Comparison of ENCODE assay signal across 1 cellular context in the genomic region with DNA sequence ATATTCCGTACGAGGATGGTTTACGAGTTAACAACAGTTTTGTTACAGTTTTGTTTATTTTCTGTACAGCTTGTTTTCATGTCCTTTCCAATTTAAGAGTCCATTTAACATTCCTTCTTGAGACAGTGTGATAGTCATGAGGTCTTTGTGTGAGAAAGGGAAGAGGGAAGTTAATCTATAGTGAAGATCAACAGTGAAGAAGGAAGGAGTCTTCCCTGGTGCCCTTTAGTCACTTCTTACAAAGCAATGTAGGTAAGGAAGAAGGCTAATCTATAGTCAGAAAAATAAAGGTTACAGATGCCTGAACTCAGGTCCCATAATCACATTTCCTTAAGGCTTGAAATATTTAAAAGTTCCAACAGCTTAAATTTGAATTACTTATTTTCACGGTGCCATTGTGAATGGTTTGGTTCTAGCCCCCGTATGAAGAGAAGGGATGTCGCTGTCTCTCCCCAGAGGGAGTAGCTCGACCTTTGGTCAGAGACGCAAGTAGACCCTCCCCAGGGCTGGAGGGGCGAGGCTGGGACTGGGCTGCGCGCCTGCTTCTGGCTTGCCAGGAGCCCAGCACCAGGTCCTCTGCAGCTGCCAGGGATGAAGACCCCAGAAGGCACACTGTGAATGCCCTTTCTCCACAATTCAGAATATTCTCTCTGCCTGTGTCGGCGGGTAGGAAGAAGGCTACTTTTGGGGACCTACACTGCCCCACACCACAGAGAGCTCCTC.
TF ChIP-seq lines count a peak whose summit lies in the region.

No MANE protein-coding gene starts in this region.

TF ChIP-seq in WTC11, 78 proteins besides CTCF, POLR2A, EP300 and RAD21:
- TF ChIP-seq OVOL2 (CRISPR knock-in tag; IDR thresholded peaks at IDR 0.05; ENCODE audit: borderline replicate concordance): no peak
- TF ChIP-seq FOXP1 (CRISPR knock-in tag; IDR thresholded peaks at IDR 0.05; ENCODE audit: borderline replicate concordance): no peak
- TF ChIP-seq, protein P1, sequence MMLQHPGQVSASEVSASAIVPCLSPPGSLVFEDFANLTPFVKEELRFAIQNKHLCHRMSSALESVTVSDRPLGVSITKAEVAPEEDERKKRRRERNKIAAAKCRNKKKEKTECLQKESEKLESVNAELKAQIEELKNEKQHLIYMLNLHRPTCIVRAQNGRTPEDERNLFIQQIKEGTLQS (CRISPR knock-in tag; conservative IDR thresholded peaks at IDR 0.05): no peak
- no peak for TF ChIP-seq ZNF232 (CRISPR knock-in tag; IDR thresholded peaks at IDR 0.05)
- TF ChIP-seq ZNF423 (CRISPR knock-in tag; IDR thresholded peaks at IDR 0.05): no peak
- TF ChIP-seq NR2C2 (CRISPR knock-in tag; IDR thresholded peaks at IDR 0.05): no peak
- TF ChIP-seq, protein P2, sequence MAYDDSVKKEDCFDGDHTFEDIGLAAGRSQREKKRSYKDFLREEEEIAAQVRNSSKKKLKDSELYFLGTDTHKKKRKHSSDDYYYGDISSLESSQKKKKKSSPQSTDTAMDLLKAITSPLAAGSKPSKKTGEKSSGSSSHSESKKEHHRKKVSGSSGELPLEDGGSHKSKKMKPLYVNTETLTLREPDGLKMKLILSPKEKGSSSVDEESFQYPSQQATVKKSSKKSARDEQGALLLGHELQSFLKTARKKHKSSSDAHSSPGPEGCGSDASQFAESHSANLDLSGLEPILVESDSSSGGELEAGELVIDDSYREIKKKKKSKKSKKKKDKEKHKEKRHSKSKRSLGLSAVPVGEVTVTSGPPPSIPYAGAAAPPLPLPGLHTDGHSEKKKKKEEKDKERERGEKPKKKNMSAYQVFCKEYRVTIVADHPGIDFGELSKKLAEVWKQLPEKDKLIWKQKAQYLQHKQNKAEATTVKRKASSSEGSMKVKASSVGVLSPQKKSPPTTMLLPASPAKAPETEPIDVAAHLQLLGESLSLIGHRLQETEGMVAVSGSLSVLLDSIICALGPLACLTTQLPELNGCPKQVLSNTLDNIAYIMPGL (CRISPR knock-in tag; IDR thresholded peaks at IDR 0.05): no peak
- TF ChIP-seq, protein P3, sequence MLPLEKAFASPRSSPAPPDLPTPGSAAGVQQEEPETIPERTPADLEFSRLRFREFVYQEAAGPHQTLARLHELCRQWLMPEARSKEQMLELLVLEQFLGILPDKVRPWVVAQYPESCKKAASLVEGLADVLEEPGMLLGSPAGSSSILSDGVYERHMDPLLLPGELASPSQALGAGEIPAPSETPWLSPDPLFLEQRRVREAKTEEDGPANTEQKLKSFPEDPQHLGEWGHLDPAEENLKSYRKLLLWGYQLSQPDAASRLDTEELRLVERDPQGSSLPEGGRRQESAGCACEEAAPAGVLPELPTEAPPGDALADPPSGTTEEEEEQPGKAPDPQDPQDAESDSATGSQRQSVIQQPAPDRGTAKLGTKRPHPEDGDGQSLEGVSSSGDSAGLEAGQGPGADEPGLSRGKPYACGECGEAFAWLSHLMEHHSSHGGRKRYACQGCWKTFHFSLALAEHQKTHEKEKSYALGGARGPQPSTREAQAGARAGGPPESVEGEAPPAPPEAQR (CRISPR knock-in tag; IDR thresholded peaks at IDR 0.05): no peak
- TF ChIP-seq, protein P4, sequence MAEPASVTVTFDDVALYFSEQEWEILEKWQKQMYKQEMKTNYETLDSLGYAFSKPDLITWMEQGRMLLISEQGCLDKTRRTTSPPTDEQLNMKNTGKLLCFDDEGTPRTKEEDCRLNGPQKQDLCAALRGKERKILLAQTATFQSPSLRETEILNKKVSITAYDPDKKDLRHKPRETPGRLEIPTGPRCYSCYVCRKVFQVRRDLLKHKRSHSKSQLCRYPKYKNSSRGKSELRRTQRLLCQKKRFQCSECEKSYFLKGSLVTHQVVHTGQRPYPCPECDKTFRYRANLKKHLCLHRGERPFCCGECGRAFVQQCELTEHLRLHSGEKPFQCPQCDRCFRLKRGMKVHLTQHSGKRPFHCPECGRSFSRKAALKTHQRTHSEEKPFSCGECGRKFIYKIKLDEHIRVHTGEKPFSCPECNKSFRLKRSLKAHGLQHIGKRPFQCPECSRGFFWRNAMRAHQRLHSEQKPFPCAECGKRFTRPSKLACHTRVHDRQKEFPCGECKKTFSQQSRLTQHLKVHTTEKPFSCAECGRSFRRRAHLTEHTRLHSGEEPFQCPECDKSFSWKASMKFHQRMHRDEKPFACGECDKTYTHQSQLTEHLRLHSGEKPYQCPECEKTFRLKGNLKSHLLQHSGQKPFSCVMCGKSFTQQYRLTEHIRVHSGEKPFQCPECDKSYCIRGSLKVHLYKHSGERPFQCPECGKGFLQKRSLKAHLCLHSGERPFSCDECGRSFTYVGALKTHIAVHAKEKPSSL (CRISPR knock-in tag; conservative IDR thresholded peaks at IDR 0.05): no peak
- TF ChIP-seq ZNF317 (CRISPR knock-in tag; IDR thresholded peaks at IDR 0.05; ENCODE audit: borderline replicate concordance, low read depth): no peak
- TF ChIP-seq PRRX2 (CRISPR knock-in tag; IDR thresholded peaks at IDR 0.05): no peak
- TF ChIP-seq, protein P5, sequence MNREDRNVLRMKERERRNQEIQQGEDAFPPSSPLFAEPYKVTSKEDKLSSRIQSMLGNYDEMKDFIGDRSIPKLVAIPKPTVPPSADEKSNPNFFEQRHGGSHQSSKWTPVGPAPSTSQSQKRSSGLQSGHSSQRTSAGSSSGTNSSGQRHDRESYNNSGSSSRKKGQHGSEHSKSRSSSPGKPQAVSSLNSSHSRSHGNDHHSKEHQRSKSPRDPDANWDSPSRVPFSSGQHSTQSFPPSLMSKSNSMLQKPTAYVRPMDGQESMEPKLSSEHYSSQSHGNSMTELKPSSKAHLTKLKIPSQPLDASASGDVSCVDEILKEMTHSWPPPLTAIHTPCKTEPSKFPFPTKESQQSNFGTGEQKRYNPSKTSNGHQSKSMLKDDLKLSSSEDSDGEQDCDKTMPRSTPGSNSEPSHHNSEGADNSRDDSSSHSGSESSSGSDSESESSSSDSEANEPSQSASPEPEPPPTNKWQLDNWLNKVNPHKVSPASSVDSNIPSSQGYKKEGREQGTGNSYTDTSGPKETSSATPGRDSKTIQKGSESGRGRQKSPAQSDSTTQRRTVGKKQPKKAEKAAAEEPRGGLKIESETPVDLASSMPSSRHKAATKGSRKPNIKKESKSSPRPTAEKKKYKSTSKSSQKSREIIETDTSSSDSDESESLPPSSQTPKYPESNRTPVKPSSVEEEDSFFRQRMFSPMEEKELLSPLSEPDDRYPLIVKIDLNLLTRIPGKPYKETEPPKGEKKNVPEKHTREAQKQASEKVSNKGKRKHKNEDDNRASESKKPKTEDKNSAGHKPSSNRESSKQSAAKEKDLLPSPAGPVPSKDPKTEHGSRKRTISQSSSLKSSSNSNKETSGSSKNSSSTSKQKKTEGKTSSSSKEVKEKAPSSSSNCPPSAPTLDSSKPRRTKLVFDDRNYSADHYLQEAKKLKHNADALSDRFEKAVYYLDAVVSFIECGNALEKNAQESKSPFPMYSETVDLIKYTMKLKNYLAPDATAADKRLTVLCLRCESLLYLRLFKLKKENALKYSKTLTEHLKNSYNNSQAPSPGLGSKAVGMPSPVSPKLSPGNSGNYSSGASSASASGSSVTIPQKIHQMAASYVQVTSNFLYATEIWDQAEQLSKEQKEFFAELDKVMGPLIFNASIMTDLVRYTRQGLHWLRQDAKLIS (CRISPR knock-in tag; IDR thresholded peaks at IDR 0.05; ENCODE audit: borderline replicate concordance): no peak
- TF ChIP-seq, protein P6, sequence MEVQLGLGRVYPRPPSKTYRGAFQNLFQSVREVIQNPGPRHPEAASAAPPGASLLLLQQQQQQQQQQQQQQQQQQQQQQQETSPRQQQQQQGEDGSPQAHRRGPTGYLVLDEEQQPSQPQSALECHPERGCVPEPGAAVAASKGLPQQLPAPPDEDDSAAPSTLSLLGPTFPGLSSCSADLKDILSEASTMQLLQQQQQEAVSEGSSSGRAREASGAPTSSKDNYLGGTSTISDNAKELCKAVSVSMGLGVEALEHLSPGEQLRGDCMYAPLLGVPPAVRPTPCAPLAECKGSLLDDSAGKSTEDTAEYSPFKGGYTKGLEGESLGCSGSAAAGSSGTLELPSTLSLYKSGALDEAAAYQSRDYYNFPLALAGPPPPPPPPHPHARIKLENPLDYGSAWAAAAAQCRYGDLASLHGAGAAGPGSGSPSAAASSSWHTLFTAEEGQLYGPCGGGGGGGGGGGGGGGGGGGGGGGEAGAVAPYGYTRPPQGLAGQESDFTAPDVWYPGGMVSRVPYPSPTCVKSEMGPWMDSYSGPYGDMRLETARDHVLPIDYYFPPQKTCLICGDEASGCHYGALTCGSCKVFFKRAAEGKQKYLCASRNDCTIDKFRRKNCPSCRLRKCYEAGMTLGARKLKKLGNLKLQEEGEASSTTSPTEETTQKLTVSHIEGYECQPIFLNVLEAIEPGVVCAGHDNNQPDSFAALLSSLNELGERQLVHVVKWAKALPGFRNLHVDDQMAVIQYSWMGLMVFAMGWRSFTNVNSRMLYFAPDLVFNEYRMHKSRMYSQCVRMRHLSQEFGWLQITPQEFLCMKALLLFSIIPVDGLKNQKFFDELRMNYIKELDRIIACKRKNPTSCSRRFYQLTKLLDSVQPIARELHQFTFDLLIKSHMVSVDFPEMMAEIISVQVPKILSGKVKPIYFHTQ (CRISPR knock-in tag; IDR thresholded peaks at IDR 0.05): no peak
- TF ChIP-seq RORB (CRISPR knock-in tag; IDR thresholded peaks at IDR 0.05): no peak
- TF ChIP-seq, protein P7, sequence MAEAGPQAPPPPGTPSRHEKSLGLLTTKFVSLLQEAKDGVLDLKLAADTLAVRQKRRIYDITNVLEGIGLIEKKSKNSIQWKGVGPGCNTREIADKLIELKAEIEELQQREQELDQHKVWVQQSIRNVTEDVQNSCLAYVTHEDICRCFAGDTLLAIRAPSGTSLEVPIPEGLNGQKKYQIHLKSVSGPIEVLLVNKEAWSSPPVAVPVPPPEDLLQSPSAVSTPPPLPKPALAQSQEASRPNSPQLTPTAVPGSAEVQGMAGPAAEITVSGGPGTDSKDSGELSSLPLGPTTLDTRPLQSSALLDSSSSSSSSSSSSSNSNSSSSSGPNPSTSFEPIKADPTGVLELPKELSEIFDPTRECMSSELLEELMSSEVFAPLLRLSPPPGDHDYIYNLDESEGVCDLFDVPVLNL (CRISPR knock-in tag; IDR thresholded peaks at IDR 0.05; ENCODE audit: borderline replicate concordance, low read depth): no peak
- no peak for TF ChIP-seq ESRRA (CRISPR knock-in tag; IDR thresholded peaks at IDR 0.05; ENCODE audit: borderline replicate concordance)
- TF ChIP-seq, protein P8, sequence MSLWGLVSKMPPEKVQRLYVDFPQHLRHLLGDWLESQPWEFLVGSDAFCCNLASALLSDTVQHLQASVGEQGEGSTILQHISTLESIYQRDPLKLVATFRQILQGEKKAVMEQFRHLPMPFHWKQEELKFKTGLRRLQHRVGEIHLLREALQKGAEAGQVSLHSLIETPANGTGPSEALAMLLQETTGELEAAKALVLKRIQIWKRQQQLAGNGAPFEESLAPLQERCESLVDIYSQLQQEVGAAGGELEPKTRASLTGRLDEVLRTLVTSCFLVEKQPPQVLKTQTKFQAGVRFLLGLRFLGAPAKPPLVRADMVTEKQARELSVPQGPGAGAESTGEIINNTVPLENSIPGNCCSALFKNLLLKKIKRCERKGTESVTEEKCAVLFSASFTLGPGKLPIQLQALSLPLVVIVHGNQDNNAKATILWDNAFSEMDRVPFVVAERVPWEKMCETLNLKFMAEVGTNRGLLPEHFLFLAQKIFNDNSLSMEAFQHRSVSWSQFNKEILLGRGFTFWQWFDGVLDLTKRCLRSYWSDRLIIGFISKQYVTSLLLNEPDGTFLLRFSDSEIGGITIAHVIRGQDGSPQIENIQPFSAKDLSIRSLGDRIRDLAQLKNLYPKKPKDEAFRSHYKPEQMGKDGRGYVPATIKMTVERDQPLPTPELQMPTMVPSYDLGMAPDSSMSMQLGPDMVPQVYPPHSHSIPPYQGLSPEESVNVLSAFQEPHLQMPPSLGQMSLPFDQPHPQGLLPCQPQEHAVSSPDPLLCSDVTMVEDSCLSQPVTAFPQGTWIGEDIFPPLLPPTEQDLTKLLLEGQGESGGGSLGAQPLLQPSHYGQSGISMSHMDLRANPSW (CRISPR knock-in tag; conservative IDR thresholded peaks at IDR 0.05; ENCODE audit: low read depth): no peak
